In the genomic region with DNA sequence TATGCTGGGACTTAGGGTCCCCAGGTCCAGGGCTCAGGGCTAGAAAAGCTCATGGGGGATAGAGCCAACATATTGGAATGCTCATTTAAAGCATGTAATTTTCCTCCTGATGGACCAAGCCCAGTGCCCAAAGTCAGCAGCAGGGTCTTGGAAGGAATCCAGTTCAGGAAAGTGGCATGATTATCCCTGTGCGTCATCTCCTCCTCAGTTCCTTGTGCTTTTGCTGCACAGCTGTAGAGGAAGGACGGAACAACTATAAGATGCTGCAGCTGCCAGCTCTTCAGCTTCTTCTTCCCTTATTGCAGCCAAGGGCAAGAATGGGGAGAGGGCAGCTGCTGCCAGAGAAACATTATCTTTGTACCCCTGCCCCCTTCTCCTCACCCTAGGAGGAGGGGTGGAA, we compare ENCODE assay signal across 27 cellular contexts. TPM values are rescaled to one million over a fixed set of nuclear protein-coding genes. Genes with fewer than 3 reads are reported as not detected.
DNase-seq lines count a peak whose midpoint lies in the region; ATAC-seq, FAIRE-seq and TF ChIP-seq lines count a peak whose summit lies in the region.
"Had no signal": no experiment of that assay in that cellular context is flagged by ENCODE, and none has a peak within 500 bp of the region (broad histone marks: within the 10 kb centered on the region; RNA-seq: fewer than 3 reads in every experiment).

No MANE protein-coding gene starts in this region.

- peak overlapping the region in 3 of 4 donors; percentile 24 to 67 (median 65) for H3K27ac ChIP-seq in body of pancreas
- H3K27ac ChIP-seq: foreskin keratinocyte, prostate gland, sigmoid colon, SJSA1, testis had no signal

- no peak for TF ChIP-seq CTCF in body of pancreas (IDR thresholded peaks at IDR 0.05)

- H3K4me3 ChIP-seq in body of pancreas: no peak overlapping the region
- H3K4me3 ChIP-seq: prostate gland, sigmoid colon, SJSA1, testis had no signal

- peaks cover 33% of the 10 kb centered on the region for H3K4me1 ChIP-seq in body of pancreas
- H3K4me1 ChIP-seq: prostate gland, sigmoid colon, testis had no signal

- H3K27me3 ChIP-seq in body of pancreas: no peaks in the 10 kb centered on the region
- H3K27me3 ChIP-seq: foreskin keratinocyte, sigmoid colon, SJSA1, testis had no signal

- WGBS in body of pancreas, 2 donors: 52 to 53% methylated on average over 2 of the region's 2 CpGs

- DNase-seq in DMS79 treated with DMSO at 0.1 percent for 48 hours (lab: John Stamatoyannopoulos, UW) (peak; percentile 84), HTR-8/SVneo (ENCODE audit: insufficient read length, low spot score) (peak; percentile 1), body of pancreas (peak in 3 of 4 donors; percentile 19 to 61 (median 44)), myocyte (ENCODE audit: low read depth) (peak; percentile 82), DMS153 treated with DMSO at 0.1 percent for 48 hours (lab: John Stamatoyannopoulos, UW; ENCODE audit: unreplicated experiment) (no peak), cardiac septum (ENCODE audit: low spot score) (no peak), frontal cortex (ENCODE audit: low spot score in 2 of 2) (no peak)
- DNase-seq: activated CD4-positive, alpha-beta T cell treated with anti-CD3 and anti-CD28 coated beads for 36 hours; activated gamma-delta T cell treated with Interleukin-2 at 50 U/mL for 16 hours; activated T-cell treated with anti-CD3 and anti-CD28 coated beads, Interleukin-2, amount 50 U/mL, for 24 hours; C1 segment of cervical spinal cord; Caco-2; effector CD8-positive, alpha-beta T cell; foreskin keratinocyte; IMR-90; mammary epithelial cell; NCI-H1092 treated with DMSO at 0.1 percent for 48 hours; NCI-H187 treated with DMSO at 0.1 percent for 48 hours; NCI-H345; RPMI8226; sigmoid colon; stimulated activated naive CD4-positive, alpha-beta T cell treated with Interleukin-2 at 50 U/mL for 16 hours; T-helper 17 cell; testis had no signal

- TF ChIP-seq POLR2A in body of pancreas (IDR thresholded peaks at IDR 0.05): no peak

- FAIRE-seq in HTR-8/SVneo (lab: Jason Lieb, UNC) (no peak), frontal cortex (lab: Jason Lieb, UNC) (no peak)

- H3K9me3 ChIP-seq in body of pancreas: no peaks in the 10 kb centered on the region
- H3K9me3 ChIP-seq: Caco-2, prostate gland, sigmoid colon, SJSA1, testis had no signal

- ATAC-seq in body of pancreas: peak; percentile 62
- ATAC-seq in GM18870 (IDR thresholded peaks at IDR 0.05; ENCODE audit: unreplicated experiment): no peak
- ATAC-seq: activated CD4-positive, alpha-beta T cell treated with anti-CD3 and anti-CD28 coated beads for 36 hours; foreskin keratinocyte; T-helper 17 cell had no signal

- intact Hi-C loops in body of pancreas (cut with DNase I): no loop called here
- intact Hi-C loops in cardiac septum (cut with DNase I): no loop called here

- H3K36me3 ChIP-seq in body of pancreas (replicated peaks in 1 of 2; ENCODE audit: insufficient read depth in 1 of 2, low read depth in 2 of 2): no peaks in the 10 kb centered on the region
- H3K36me3 ChIP-seq: prostate gland, sigmoid colon, SJSA1 had no signal

RNA-seq across cellular contexts. Expression of a gene that starts 58.4 kb away (rescaled TPM):
- total RNA-seq in body of pancreas: 1 to 10 TPM; 1.6 to 3.4 TPM
- 0.08 and 0.94 TPM in 2 replicates for total RNA-seq in myocyte
- polyA plus RNA-seq in myocyte (2012): 1.1 TPM
- total RNA-seq in cardiac septum: 0.46 TPM
- 0.41 TPM for total RNA-seq in frontal cortex

Comparison
In these comparisons a context has a peak if more than half of its experiments do, and no peak if none do; other contexts are left out.
1. DNase-seq: peak in DMS79 treated with DMSO at 0.1 percent for 48 hours (single experiment), HTR-8/SVneo (single experiment), body of pancreas (3 of 4) and myocyte (single experiment); none in DMS153 treated with DMSO at 0.1 percent for 48 hours (single experiment), cardiac septum (single experiment) and frontal cortex (0 of 2).